In the genomic region with DNA sequence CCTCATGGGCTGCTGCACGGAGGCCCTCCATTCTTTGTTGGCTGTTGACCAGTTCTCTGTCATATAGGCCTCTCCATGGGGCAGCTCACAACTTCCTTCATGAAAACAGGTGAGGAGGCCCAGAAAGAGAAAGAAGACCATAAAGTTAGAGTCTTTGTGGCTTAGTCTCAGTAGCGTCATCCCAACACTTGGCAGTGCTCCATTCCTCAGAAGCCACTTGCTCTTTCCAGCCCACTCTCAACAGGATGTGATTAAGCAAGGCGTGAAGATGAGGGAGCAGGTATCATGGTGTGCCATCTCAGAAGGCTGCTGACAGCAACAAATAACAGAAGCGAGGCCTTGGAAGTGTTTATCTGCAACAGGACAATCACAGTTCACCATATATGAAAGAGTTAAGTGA, we compare ENCODE assay signal across 22 cellular contexts. TPM values are rescaled to one million over a fixed set of nuclear protein-coding genes. Genes with fewer than 3 reads are reported as not detected.
"Had no signal": no experiment of that assay in that cellular context is flagged by ENCODE, and none has a peak within 500 bp of the region (broad histone marks: within the 10 kb centered on the region; RNA-seq: fewer than 3 reads in every experiment).

No MANE protein-coding gene starts in this region.

RNA-seq across cellular contexts. Expression of gene VCX3B, which starts 30.4 kb away (rescaled TPM):
- total RNA-seq: activated CD4-positive, alpha-beta memory T cell treated with anti-CD3 and anti-CD28 coated beads for 36 hours; activated CD4-positive, alpha-beta T cell treated with anti-CD3 and anti-CD28 coated beads for 36 hours; activated CD4-positive, alpha-beta T cell treated with anti-CD3 and anti-CD28 coated beads, Interleukin-2, amount 10 ng/mL, durations not matched to agents 24 days and 14 days; activated CD8-positive, alpha-beta memory T cell treated with anti-CD3 and anti-CD28 coated beads for 36 hours; activated CD8-positive, alpha-beta memory T cell treated with anti-CD3 and anti-CD28 coated beads, Interleukin-2, amount 10 ng/mL, durations not matched to agents 7 days and 5 days; activated CD8-positive, alpha-beta T cell treated with anti-CD3 and anti-CD28 coated beads, Interleukin-2, amount 10 ng/mL, durations not matched to agents 7 days and 5 days; activated naive CD4-positive, alpha-beta T cell treated with anti-CD3 and anti-CD28 coated beads for 36 hours; activated naive CD8-positive, alpha-beta T cell treated with anti-CD3 and anti-CD28 coated beads for 36 hours; activated T-helper 1 cell treated with anti-CD3 and anti-CD28 coated beads, Interleukin-12 subunit alpha, Interleukin-12 subunit beta, Interleukin-2, Interleukin-4 antibody, amounts not matched to agents 30 ng/mL and 10 ng/mL and 1 ng/mL, durations not matched to agents 14 hours and 24 hours and 36 hours; activated T-helper 2 cell treated with anti-CD3 and anti-CD28 coated beads, Interferon-gamma antibody, Interleukin-2, Interleukin-4, amounts not matched to agents 10 μg/mL and 5 μg/mL and 100 μg/mL, durations not matched to agents 14 hours and 24 hours and 36 hours; adrenal gland; aorta; breast epithelium; cardiac septum; cerebellum; dermis blood vessel endothelial cell; esophagus squamous epithelium; fibroblast of lung; fibroblast of villous mesenchyme; frontal cortex; T-helper 17 cell had no signal
- polyA plus RNA-seq: fibroblast of lung, heart left ventricle had no signal
